Comparison of ENCODE assay signal across 15 cellular contexts in genomic region chr15:100790786-100791265, GRCh38.
DNase-seq lines count a peak whose midpoint lies in the region; ATAC-seq, FAIRE-seq and TF ChIP-seq lines count a peak whose summit lies in the region.
"Had no signal": no experiment of that assay in that cellular context is flagged by ENCODE, and none has a peak within 500 bp of the region (broad histone marks: within the 10 kb centered on the region; RNA-seq: fewer than 3 reads in every experiment).

No MANE protein-coding gene starts in this region.

- BruUV-seq in Calu3 (replicated peaks; lab: Mats Ljungman, UMichigan), result no TSS peak

- no peaks in the 10 kb centered on the region for H3K27me3 Mint-ChIP-seq in Calu3 (ENCODE audit: unreplicated experiment)

- DNase-seq in A549 (ENCODE audit: low read depth in 1 of 2, low spot score in 1 of 2), result no peak
- DNase-seq in Calu3, result no peak
- peak; percentile 10 for DNase-seq in ecto neural progenitor cell (ENCODE audit: low spot score)
- DNase-seq in ureter (ENCODE audit: low spot score), result peak; percentile 15
- DNase-seq in globus pallidus (ENCODE audit: low spot score), result no peak
- DNase-seq: AML-193; CD4-positive, CD25-positive, alpha-beta regulatory T cell; DMS 273 treated with DMSO at 0.1 percent for 48 hours; GM23248 had no signal

- no peak overlapping the region for H3K4me3 Mint-ChIP-seq in Calu3 (ENCODE audit: low read depth, unreplicated experiment)
- H3K4me3 Mint-ChIP-seq: CD4-positive, CD25-positive, alpha-beta regulatory T cell had no signal

- no peak for TF ChIP-seq CTCF in A549 (IDR thresholded peaks at IDR 0.05)
- no peak for TF ChIP-seq CTCF in Calu3 (IDR thresholded peaks at IDR 0.05; ENCODE audit: unreplicated experiment)

- POLR2A ChIA-PET in A549 (lab: Yijun Ruan, JAX), result no interaction called here

- H3K4me2 ChIP-seq in A549, result no peak overlapping the region

- 91% methylated on average over 8 of the region's 8 CpGs for WGBS in A549 (ENCODE audit: missing lambda C conversion rate)

- no peak for TF ChIP-seq POLR2A in A549 (IDR thresholded peaks at IDR 0.05; ENCODE audit: low read length)

- peak overlapping the region; percentile 5 for H3K27ac Mint-ChIP-seq in Calu3 (ENCODE audit: unreplicated experiment)
- H3K27ac Mint-ChIP-seq: CD4-positive, CD25-positive, alpha-beta regulatory T cell had no signal

- no peak overlapping the region for H3K27ac ChIP-seq in A549
- H3K27ac ChIP-seq: BLaER1 treated with 17β-estradiol and CSF1 and Interleukin-3, amounts not matched to agents 10 nM and 100 nM; GM23248 had no signal

- H3K4me1 Mint-ChIP-seq in Calu3 (ENCODE audit: low read depth, unreplicated experiment), result no peaks in the 10 kb centered on the region
- H3K4me1 Mint-ChIP-seq: CD4-positive, CD25-positive, alpha-beta regulatory T cell had no signal

- no peaks in the 10 kb centered on the region for H3K4me1 ChIP-seq in A549

- no peaks in the 10 kb centered on the region for H3K9me3 ChIP-seq in A549

- no peaks in the 10 kb centered on the region for H3K36me3 Mint-ChIP-seq in Calu3 (ENCODE audit: insufficient read depth, unreplicated experiment)
- H3K36me3 Mint-ChIP-seq: CD4-positive, CD25-positive, alpha-beta regulatory T cell had no signal

- TF ChIP-seq RAD21 in A549 (conservative IDR thresholded peaks at IDR 0.05 in 1 of 2, IDR thresholded peaks at IDR 0.05 in 1 of 2), result no peak

- H3K4me3 ChIP-seq in A549, result no peak overlapping the region
- H3K4me3 ChIP-seq: BLaER1 treated with 17β-estradiol and CSF1 and Interleukin-3, amounts not matched to agents 10 nM and 100 nM; GM23248 had no signal

- CTCF ChIA-PET in A549 (lab: Yijun Ruan, JAX) (interaction anchor here (0.6 kb wide), 2 partner anchors 105 to 136 kb away, joined by 3 to 4 read pairs; no protein-coding TSS in a partner anchor), Calu3 (lab: Charles Lee) (no interaction called here)

- FAIRE-seq in A549 (lab: Jason Lieb, UNC), result peak; percentile 32
- FAIRE-seq: GM18507, H54, HTR-8/SVneo had no signal

- H3K9me3 Mint-ChIP-seq in Calu3 (ENCODE audit: low read depth, unreplicated experiment), result peaks cover 13% of the 10 kb centered on the region

- no peak for ATAC-seq in A549
- ATAC-seq in GM18502 (IDR thresholded peaks at IDR 0.05; ENCODE audit: poor library complexity, unreplicated experiment), result no peak
- ATAC-seq: HCT116 had no signal

- intact Hi-C loops in Calu3 (cut with micrococcal nuclease; ENCODE audit: unreplicated experiment), result no loop called here

- TF ChIP-seq EP300 in A549 (IDR thresholded peaks at IDR 0.05), result no peak

TF ChIP-seq in A549, 52 proteins besides CTCF, POLR2A, EP300 and RAD21:
- no peak for TF ChIP-seq EHF (CRISPR knock-in tag; IDR thresholded peaks at IDR 0.05)
- no peak for TF ChIP-seq TP53 (CRISPR knock-in tag; IDR thresholded peaks at IDR 0.05)
- TF ChIP-seq CBX2 (IDR thresholded peaks at IDR 0.05; ENCODE audit: borderline replicate concordance, low read depth), result no peak
- no peak for TF ChIP-seq HDAC2 (IDR thresholded peaks at IDR 0.05)
- no peak for TF ChIP-seq ZNF302 (CRISPR knock-in tag; IDR thresholded peaks at IDR 0.05)
- TF ChIP-seq, protein P1, sequence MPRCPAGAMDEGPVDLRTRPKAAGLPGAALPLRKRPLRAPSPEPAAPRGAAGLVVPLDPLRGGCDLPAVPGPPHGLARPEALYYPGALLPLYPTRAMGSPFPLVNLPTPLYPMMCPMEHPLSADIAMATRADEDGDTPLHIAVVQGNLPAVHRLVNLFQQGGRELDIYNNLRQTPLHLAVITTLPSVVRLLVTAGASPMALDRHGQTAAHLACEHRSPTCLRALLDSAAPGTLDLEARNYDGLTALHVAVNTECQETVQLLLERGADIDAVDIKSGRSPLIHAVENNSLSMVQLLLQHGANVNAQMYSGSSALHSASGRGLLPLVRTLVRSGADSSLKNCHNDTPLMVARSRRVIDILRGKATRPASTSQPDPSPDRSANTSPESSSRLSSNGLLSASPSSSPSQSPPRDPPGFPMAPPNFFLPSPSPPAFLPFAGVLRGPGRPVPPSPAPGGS (IDR thresholded peaks at IDR 0.05), result no peak
- TF ChIP-seq KDM1A (IDR thresholded peaks at IDR 0.05; ENCODE audit: low read depth), result no peak
- TF ChIP-seq FOSL2 (IDR thresholded peaks at IDR 0.05), result no peak
- no peak for TF ChIP-seq FOSL2 (CRISPR knock-in tag; IDR thresholded peaks at IDR 0.05)
- TF ChIP-seq NR3C1 (IDR thresholded peaks at IDR 0.05), result no peak
- TF ChIP-seq HOXB13 (CRISPR knock-in tag; IDR thresholded peaks at IDR 0.05; ENCODE audit: low read depth), result no peak
- TF ChIP-seq KDM5A (IDR thresholded peaks at IDR 0.05), result no peak
- TF ChIP-seq ELK1 (IDR thresholded peaks at IDR 0.05; ENCODE audit: low read depth, low read length), result no peak
- TF ChIP-seq CHD4 (IDR thresholded peaks at IDR 0.05; ENCODE audit: borderline replicate concordance), result no peak
- no peak for TF ChIP-seq BHLHE40 (IDR thresholded peaks at IDR 0.05; ENCODE audit: low read depth, low read length)
- no peak for TF ChIP-seq MAZ (IDR thresholded peaks at IDR 0.05; ENCODE audit: borderline replicate concordance, low read depth, low read length)
- no peak for TF ChIP-seq ESRRA (IDR thresholded peaks at IDR 0.05; ENCODE audit: borderline replicate concordance, low read length)
- TF ChIP-seq SMC3 (IDR thresholded peaks at IDR 0.05), result no peak

Comparison
In these comparisons a context has a peak if more than half of its experiments do, and no peak if none do; other contexts are left out.
1. DNase-seq: peak in ecto neural progenitor cell (single experiment) and ureter (single experiment); none in A549 (0 of 2), Calu3 (single experiment) and globus pallidus (single experiment).